ENCODE assay signal across 8 cellular contexts in genomic region chr11:67240575-67241389, GRCh38. TPM values are rescaled to one million over a fixed set of nuclear protein-coding genes. Genes with fewer than 3 reads are reported as not detected.
DNase-seq lines count a peak whose midpoint lies in the region; ATAC-seq and TF ChIP-seq lines count a peak whose summit lies in the region.

No MANE protein-coding gene starts in this region.

- H3K4me1 ChIP-seq in fibroblast of lung (ENCODE audit: control insufficient read depth, extremely low read depth, insufficient read depth, low read length), result peaks cover 8% of the 10 kb centered on the region

- H3K4me2 ChIP-seq in fibroblast of lung (ENCODE audit: extremely low read depth, insufficient read depth, low read length), result peak overlapping the region; percentile 87

- no peak overlapping the region for H2AFZ ChIP-seq in fibroblast of lung (ENCODE audit: low read length)

- H3K4me3 ChIP-seq in fibroblast of lung (replicated peaks in 1 of 4; ENCODE audit: control extremely low read depth in 1 of 4, insufficient read depth in 1 of 4, low read depth in 3 of 4, low read length in 4 of 4), result peak overlapping the region; percentile 65 to 95 (median 75)

- H3K4me1 Mint-ChIP-seq in activated T-cell treated with anti-CD3 and anti-CD28 coated beads, Interleukin-2, amount 50 U/mL, for 4 hours (ENCODE audit: low read depth), result peaks cover 49% of the 10 kb centered on the region
- peaks cover 43% of the 10 kb centered on the region for H3K4me1 Mint-ChIP-seq in neural crest cell
- peaks cover 56% of the 10 kb centered on the region for H3K4me1 Mint-ChIP-seq in stimulated activated naive CD8-positive, alpha-beta T cell treated with anti-CD3 and anti-CD28 coated beads, Interleukin-15, amount 100 ng/mL, for 72 hours

- peaks cover 7% of the 10 kb centered on the region for H3K36me3 ChIP-seq in fibroblast of lung (ENCODE audit: control insufficient read depth, insufficient read depth, low read length)

- H3K27ac Mint-ChIP-seq in neural crest cell (ENCODE audit: unreplicated experiment), result peak overlapping the region; percentile 99
- H3K27ac Mint-ChIP-seq in stimulated activated naive CD8-positive, alpha-beta T cell treated with anti-CD3 and anti-CD28 coated beads, Interleukin-15, amount 100 ng/mL, for 72 hours, result peak overlapping the region; percentile 99

- H3K27me3 ChIP-seq in fibroblast of lung (ENCODE audit: control insufficient read depth, insufficient read depth, low read length), result no peaks in the 10 kb centered on the region

- no peaks in the 10 kb centered on the region for H4K20me1 ChIP-seq in fibroblast of lung (ENCODE audit: control insufficient read depth, extremely low read depth, insufficient read depth, low read length)

- DNase-seq in Daoy (ENCODE audit: low read depth), result peak; percentile 75
- DNase-seq in OCI-M1 (lab: John Stamatoyannopoulos, UW), result peak; percentile 75
- DNase-seq in activated T-cell treated with anti-CD3 and anti-CD28 coated beads, Interleukin-2, amount 50 U/mL, for 4 hours, result peak; percentile 66
- peak; percentile 63 to 70 for DNase-seq in fibroblast of lung (ENCODE audit: low read depth in 2 of 2)
- DNase-seq in neural crest cell (ENCODE audit: low read depth, low spot score), result no peak
- peak; percentile 71 to 84 for DNase-seq in stimulated activated naive CD8-positive, alpha-beta T cell treated with anti-CD3 and anti-CD28 coated beads, Interleukin-15, amount 100 ng/mL, for 72 hours

- peak overlapping the region; percentile 74 for H3K9ac ChIP-seq in fibroblast of lung (ENCODE audit: insufficient read depth, low read length)

- no peaks in the 10 kb centered on the region for H3K9me3 Mint-ChIP-seq in activated T-cell treated with anti-CD3 and anti-CD28 coated beads, Interleukin-2, amount 50 U/mL, for 4 hours
- H3K9me3 Mint-ChIP-seq in neural crest cell, result no peaks in the 10 kb centered on the region
- H3K9me3 Mint-ChIP-seq in stimulated activated naive CD8-positive, alpha-beta T cell treated with anti-CD3 and anti-CD28 coated beads, Interleukin-15, amount 100 ng/mL, for 72 hours, result no peaks in the 10 kb centered on the region

- peak overlapping the region; percentile 95 for H3K27ac ChIP-seq in fibroblast of lung (ENCODE audit: insufficient read depth, low read length)

- H3K27me3 Mint-ChIP-seq in activated T-cell treated with anti-CD3 and anti-CD28 coated beads, Interleukin-2, amount 50 U/mL, for 4 hours (ENCODE audit: low read depth), result no peaks in the 10 kb centered on the region
- H3K27me3 Mint-ChIP-seq in neural crest cell (ENCODE audit: low read depth), result no peaks in the 10 kb centered on the region
- no peaks in the 10 kb centered on the region for H3K27me3 Mint-ChIP-seq in stimulated activated naive CD8-positive, alpha-beta T cell treated with anti-CD3 and anti-CD28 coated beads, Interleukin-15, amount 100 ng/mL, for 72 hours

- no peaks in the 10 kb centered on the region for H3K9me3 ChIP-seq in fibroblast of lung (ENCODE audit: control insufficient read depth, insufficient read depth, low read depth, low read length)

- TF ChIP-seq CTCF in fibroblast of lung (conservative IDR thresholded peaks at IDR 0.05 in 1 of 2, IDR thresholded peaks at IDR 0.05 in 1 of 2; ENCODE audit: low read depth in 1 of 2, low read length in 2 of 2), result no peak
- no peak for TF ChIP-seq CTCF in neural crest cell (conservative IDR thresholded peaks at IDR 0.05)

- H3K36me3 Mint-ChIP-seq in activated T-cell treated with anti-CD3 and anti-CD28 coated beads, Interleukin-2, amount 50 U/mL, for 4 hours (ENCODE audit: insufficient read depth), result peaks cover 44% of the 10 kb centered on the region
- peaks cover 10% of the 10 kb centered on the region for H3K36me3 Mint-ChIP-seq in neural crest cell (ENCODE audit: low read depth)

- H3K4me3 Mint-ChIP-seq in activated T-cell treated with anti-CD3 and anti-CD28 coated beads, Interleukin-2, amount 50 U/mL, for 4 hours, result peak overlapping the region; percentile 100
- H3K4me3 Mint-ChIP-seq in neural crest cell, result peak overlapping the region; percentile 98
- H3K4me3 Mint-ChIP-seq in stimulated activated naive CD8-positive, alpha-beta T cell treated with anti-CD3 and anti-CD28 coated beads, Interleukin-15, amount 100 ng/mL, for 72 hours, result peak overlapping the region; percentile 98

- peaks cover 35% of the 10 kb centered on the region for H3K79me2 ChIP-seq in fibroblast of lung (ENCODE audit: control insufficient read depth, insufficient read depth, low read length)

- ATAC-seq in HG03108 (IDR thresholded peaks at IDR 0.05; ENCODE audit: unreplicated experiment) (peak; percentile 22), HG02840 (IDR thresholded peaks at IDR 0.05; ENCODE audit: low FRiP score, unreplicated experiment) (no peak)
- ATAC-seq in activated T-cell treated with anti-CD3 and anti-CD28 coated beads, Interleukin-2, amount 50 U/mL, for 4 hours, result peak; percentile 63
- peak; percentile 64 for ATAC-seq in stimulated activated naive CD8-positive, alpha-beta T cell treated with anti-CD3 and anti-CD28 coated beads, Interleukin-15, amount 100 ng/mL, for 72 hours

RNA-seq across cellular contexts. Expression of gene GRK2, which starts 25.5 kb away (rescaled TPM):
- total RNA-seq in Daoy (2014; rRNA removed; shearing (Covaris generic)), result 27.5 and 54.1 TPM in 2 replicates
- 100 to 1,000 TPM; 152 to 172 (median 171) TPM for total RNA-seq in activated T-cell treated with anti-CD3 and anti-CD28 coated beads, Interleukin-2, amount 50 U/mL, for 4 hours
- total RNA-seq in fibroblast of lung (21.6 and 28.9 TPM in 2 replicates), neural crest cell (51.3 and 55.1 TPM in 2 replicates)
- polyA plus RNA-seq in fibroblast of lung, result 20.1 and 26.3 TPM in 2 replicates
- polyA plus RNA-seq in fibroblast of lung (2012), result 24.7 and 30.8 TPM in 2 replicates
- 48.4 and 104 TPM in 2 replicates for polyA minus RNA-seq in fibroblast of lung (ENCODE audit: low replicate concordance)

RNA-seq across cellular contexts. Expression of gene ANKRD13D, which starts 48.3 kb away (rescaled TPM):
- 13.1 and 24.0 TPM in 2 replicates for total RNA-seq in Daoy (2014; rRNA removed; shearing (Covaris generic))
- 10 to 100 TPM; 67.7 to 75.4 (median 69.8) TPM for total RNA-seq in activated T-cell treated with anti-CD3 and anti-CD28 coated beads, Interleukin-2, amount 50 U/mL, for 4 hours
- 31.8 and 45.4 TPM in 2 replicates for total RNA-seq in fibroblast of lung
- 11.5 and 12.9 TPM in 2 replicates for polyA plus RNA-seq in fibroblast of lung
- polyA plus RNA-seq in fibroblast of lung (2012), result 12.7 and 16.8 TPM in 2 replicates
- polyA minus RNA-seq in fibroblast of lung (ENCODE audit: low replicate concordance), result 16.9 and 22.8 TPM in 2 replicates
- 58.9 and 71.8 TPM in 2 replicates for total RNA-seq in neural crest cell
